Comparison of ENCODE assay signal across 1 cellular context in the genomic region with DNA sequence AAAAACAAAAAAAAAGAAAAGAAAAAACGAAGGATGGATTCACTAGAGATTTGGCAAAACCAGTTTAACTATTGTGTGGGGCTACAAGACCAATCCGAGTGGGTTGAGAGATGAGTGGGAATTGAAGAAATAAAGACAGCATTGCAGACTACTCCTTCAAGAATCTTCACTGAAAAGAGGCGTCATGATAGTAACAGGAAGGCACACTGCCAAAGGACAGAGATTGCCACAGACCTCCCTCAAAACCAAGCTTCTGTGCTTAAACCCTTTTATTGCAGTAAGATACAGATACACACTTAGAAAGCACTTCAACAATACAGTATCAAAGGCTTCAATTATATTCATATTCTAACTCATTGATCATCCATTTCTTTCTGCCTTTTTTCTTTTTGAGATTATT.
TF ChIP-seq lines count a peak whose summit lies in the region.

No MANE protein-coding gene starts in this region.

TF ChIP-seq in IMR-90, 13 proteins besides CTCF, POLR2A, EP300 and RAD21:
- TF ChIP-seq RFX5 (IDR thresholded peaks at IDR 0.05; ENCODE audit: low read depth, low read length) (no peak), RCOR1 (IDR thresholded peaks at IDR 0.05; ENCODE audit: insufficient replicate concordance, low read length) (no peak), CHD1 (IDR thresholded peaks at IDR 0.05; ENCODE audit: low read depth, low read length) (no peak), SMC3 (IDR thresholded peaks at IDR 0.05; ENCODE audit: low read depth, low read length) (no peak), BHLHE40 (IDR thresholded peaks at IDR 0.05; ENCODE audit: low read depth, low read length) (no peak), CEBPB (IDR thresholded peaks at IDR 0.05; ENCODE audit: low read depth, low read length) (no peak), USF2 (IDR thresholded peaks at IDR 0.05; ENCODE audit: low read depth, low read length) (no peak), MAFK (IDR thresholded peaks at IDR 0.05; ENCODE audit: low read depth, low read length) (no peak), MAZ (IDR thresholded peaks at IDR 0.05; ENCODE audit: borderline replicate concordance, low read depth, low read length) (no peak)
